1 cellular context compared by ENCODE assay signal in the genomic region with DNA sequence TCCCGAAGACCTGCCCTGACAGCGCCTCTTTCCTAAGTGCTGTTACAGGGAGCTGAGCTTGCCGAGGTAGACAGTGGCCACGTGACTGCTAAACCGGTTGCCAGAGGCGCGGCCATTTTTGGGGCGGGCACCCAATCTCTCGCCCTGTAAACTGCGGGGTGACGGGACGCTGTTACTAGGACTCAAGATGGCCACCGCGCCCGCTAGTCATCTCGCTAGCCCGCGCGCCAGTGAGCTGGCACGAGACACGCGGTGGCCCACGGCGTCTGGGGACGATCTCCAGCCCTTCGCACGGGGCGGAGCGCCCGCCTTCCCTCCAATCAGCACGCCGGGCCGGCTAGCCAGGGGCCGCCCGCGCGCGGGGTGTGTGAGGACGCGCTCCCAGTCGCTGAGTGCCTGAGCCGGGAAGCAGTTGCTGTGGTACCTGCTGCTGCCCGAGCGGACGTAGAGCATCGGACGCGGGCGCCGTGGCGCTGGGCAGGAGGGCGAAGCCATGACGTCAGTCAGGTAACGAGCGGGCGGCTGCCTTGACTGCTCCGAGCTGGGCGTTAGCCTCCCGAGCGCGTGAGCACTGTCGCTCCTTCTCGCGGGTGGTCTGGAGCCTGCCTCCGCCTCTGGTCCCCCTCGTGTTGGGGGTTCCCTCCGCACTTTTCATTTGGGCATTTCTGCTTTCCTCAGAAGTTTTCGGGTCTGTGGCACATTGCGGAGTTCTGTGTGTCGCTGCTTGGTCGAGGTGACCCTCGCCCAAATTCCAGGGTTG.
TF ChIP-seq lines count a peak whose summit lies in the region.

No MANE protein-coding gene starts in this region.

TF ChIP-seq in HepG2, 621 proteins besides CTCF, POLR2A, EP300 and RAD21 (continued from another document and continues in another):
- peak; percentile 90 for TF ChIP-seq ZNF556 (CRISPR knock-in tag; IDR thresholded peaks at IDR 0.05; ENCODE audit: borderline replicate concordance)
- peak; percentile 85 for TF ChIP-seq ZNF614 (CRISPR knock-in tag; IDR thresholded peaks at IDR 0.05; ENCODE audit: borderline replicate concordance)
- TF ChIP-seq, protein P1, sequence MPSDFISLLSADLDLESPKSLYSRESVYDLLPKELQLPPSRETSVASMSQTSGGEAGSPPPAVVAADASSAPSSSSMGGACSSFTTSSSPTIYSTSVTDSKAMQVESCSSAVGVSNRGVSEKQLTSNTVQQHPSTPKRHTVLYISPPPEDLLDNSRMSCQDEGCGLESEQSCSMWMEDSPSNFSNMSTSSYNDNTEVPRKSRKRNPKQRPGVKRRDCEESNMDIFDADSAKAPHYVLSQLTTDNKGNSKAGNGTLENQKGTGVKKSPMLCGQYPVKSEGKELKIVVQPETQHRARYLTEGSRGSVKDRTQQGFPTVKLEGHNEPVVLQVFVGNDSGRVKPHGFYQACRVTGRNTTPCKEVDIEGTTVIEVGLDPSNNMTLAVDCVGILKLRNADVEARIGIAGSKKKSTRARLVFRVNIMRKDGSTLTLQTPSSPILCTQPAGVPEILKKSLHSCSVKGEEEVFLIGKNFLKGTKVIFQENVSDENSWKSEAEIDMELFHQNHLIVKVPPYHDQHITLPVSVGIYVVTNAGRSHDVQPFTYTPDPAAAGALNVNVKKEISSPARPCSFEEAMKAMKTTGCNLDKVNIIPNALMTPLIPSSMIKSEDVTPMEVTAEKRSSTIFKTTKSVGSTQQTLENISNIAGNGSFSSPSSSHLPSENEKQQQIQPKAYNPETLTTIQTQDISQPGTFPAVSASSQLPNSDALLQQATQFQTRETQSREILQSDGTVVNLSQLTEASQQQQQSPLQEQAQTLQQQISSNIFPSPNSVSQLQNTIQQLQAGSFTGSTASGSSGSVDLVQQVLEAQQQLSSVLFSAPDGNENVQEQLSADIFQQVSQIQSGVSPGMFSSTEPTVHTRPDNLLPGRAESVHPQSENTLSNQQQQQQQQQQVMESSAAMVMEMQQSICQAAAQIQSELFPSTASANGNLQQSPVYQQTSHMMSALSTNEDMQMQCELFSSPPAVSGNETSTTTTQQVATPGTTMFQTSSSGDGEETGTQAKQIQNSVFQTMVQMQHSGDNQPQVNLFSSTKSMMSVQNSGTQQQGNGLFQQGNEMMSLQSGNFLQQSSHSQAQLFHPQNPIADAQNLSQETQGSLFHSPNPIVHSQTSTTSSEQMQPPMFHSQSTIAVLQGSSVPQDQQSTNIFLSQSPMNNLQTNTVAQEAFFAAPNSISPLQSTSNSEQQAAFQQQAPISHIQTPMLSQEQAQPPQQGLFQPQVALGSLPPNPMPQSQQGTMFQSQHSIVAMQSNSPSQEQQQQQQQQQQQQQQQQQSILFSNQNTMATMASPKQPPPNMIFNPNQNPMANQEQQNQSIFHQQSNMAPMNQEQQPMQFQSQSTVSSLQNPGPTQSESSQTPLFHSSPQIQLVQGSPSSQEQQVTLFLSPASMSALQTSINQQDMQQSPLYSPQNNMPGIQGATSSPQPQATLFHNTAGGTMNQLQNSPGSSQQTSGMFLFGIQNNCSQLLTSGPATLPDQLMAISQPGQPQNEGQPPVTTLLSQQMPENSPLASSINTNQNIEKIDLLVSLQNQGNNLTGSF (CRISPR knock-in tag; IDR thresholded peaks at IDR 0.05) = peak; percentile 73; the same call in 1 of the 2 replicates
- TF ChIP-seq, protein P2, sequence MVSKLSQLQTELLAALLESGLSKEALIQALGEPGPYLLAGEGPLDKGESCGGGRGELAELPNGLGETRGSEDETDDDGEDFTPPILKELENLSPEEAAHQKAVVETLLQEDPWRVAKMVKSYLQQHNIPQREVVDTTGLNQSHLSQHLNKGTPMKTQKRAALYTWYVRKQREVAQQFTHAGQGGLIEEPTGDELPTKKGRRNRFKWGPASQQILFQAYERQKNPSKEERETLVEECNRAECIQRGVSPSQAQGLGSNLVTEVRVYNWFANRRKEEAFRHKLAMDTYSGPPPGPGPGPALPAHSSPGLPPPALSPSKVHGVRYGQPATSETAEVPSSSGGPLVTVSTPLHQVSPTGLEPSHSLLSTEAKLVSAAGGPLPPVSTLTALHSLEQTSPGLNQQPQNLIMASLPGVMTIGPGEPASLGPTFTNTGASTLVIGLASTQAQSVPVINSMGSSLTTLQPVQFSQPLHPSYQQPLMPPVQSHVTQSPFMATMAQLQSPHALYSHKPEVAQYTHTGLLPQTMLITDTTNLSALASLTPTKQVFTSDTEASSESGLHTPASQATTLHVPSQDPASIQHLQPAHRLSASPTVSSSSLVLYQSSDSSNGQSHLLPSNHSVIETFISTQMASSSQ (IDR thresholded peaks at IDR 0.05; ENCODE audit: low read depth) = no peak; the same call in 1 of the 2 replicates
- TF ChIP-seq, protein P2 (CRISPR knock-in tag; IDR thresholded peaks at IDR 0.05; ENCODE audit: borderline replicate concordance) = peak; percentile 84
- peak; percentile 76; the same call in 1 of the 2 replicates for TF ChIP-seq ZNF34 (CRISPR knock-in tag; IDR thresholded peaks at IDR 0.05; ENCODE audit: borderline replicate concordance)
- peak; percentile 90 for TF ChIP-seq POLR2G (IDR thresholded peaks at IDR 0.05; ENCODE audit: low read depth, low read length)
- peak; percentile 52; the same call in 1 of the 2 replicates for TF ChIP-seq SRF (IDR thresholded peaks at IDR 0.05; ENCODE audit: low read depth, low read length)
- TF ChIP-seq HES4 (CRISPR knock-in tag; IDR thresholded peaks at IDR 0.05; ENCODE audit: borderline replicate concordance) = peak; percentile 73; the same call in 1 of the 2 replicates
- peak; percentile 98 for TF ChIP-seq RBFOX2 (IDR thresholded peaks at IDR 0.05; ENCODE audit: low read depth, low read length)
- TF ChIP-seq TEAD3 (CRISPR knock-in tag; optimal IDR thresholded peaks at IDR 0.05; ENCODE audit: borderline replicate concordance) = peak; percentile 53
- TF ChIP-seq MYNN (CRISPR knock-in tag; IDR thresholded peaks at IDR 0.05; ENCODE audit: low read depth) = 0 out of 2 replicates have a peak, but pooled peaks have one; percentile 71
- TF ChIP-seq, protein P3, sequence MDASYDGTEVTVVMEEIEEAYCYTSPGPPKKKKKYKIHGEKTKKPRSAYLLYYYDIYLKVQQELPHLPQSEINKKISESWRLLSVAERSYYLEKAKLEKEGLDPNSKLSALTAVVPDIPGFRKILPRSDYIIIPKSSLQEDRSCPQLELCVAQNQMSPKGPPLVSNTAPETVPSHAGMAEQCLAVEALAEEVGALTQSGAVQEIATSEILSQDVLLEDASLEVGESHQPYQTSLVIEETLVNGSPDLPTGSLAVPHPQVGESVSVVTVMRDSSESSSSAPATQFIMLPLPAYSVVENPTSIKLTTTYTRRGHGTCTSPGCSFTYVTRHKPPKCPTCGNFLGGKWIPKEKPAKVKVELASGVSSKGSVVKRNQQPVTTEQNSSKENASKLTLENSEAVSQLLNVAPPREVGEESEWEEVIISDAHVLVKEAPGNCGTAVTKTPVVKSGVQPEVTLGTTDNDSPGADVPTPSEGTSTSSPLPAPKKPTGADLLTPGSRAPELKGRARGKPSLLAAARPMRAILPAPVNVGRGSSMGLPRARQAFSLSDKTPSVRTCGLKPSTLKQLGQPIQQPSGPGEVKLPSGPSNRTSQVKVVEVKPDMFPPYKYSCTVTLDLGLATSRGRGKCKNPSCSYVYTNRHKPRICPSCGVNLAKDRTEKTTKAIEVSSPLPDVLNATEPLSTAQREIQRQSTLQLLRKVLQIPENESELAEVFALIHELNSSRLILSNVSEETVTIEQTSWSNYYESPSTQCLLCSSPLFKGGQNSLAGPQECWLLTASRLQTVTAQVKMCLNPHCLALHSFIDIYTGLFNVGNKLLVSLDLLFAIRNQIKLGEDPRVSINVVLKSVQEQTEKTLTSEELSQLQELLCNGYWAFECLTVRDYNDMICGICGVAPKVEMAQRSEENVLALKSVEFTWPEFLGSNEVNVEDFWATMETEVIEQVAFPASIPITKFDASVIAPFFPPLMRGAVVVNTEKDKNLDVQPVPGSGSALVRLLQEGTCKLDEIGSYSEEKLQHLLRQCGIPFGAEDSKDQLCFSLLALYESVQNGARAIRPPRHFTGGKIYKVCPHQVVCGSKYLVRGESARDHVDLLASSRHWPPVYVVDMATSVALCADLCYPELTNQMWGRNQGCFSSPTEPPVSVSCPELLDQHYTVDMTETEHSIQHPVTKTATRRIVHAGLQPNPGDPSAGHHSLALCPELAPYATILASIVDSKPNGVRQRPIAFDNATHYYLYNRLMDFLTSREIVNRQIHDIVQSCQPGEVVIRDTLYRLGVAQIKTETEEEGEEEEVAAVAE (CRISPR knock-in tag; IDR thresholded peaks at IDR 0.05; ENCODE audit: borderline replicate concordance) = peak; percentile 74; the same call in 1 of the 2 replicates
- peak; percentile 42 for TF ChIP-seq ZNF251 (CRISPR knock-in tag; IDR thresholded peaks at IDR 0.05)
- TF ChIP-seq NFKB2 (CRISPR knock-in tag; IDR thresholded peaks at IDR 0.05; ENCODE audit: borderline replicate concordance) = peak; percentile 89; the same call in 1 of the 2 replicates
- peak; percentile 76; the same call in 1 of the 2 replicates for TF ChIP-seq SIN3A (IDR thresholded peaks at IDR 0.05; ENCODE audit: borderline replicate concordance, low read depth, low read length)
- peak; percentile 80; the same call in 1 of the 2 replicates for TF ChIP-seq NFRKB (IDR thresholded peaks at IDR 0.05)
- TF ChIP-seq KAT8 (CRISPR knock-in tag; IDR thresholded peaks at IDR 0.05) = peak; percentile 88
- TF ChIP-seq MXD4 (CRISPR knock-in tag; IDR thresholded peaks at IDR 0.05) = peak; percentile 80
- TF ChIP-seq MEF2D (CRISPR knock-in tag; IDR thresholded peaks at IDR 0.05) = peak; percentile 72; the same call in 1 of the 2 replicates
- TF ChIP-seq, protein P4, sequence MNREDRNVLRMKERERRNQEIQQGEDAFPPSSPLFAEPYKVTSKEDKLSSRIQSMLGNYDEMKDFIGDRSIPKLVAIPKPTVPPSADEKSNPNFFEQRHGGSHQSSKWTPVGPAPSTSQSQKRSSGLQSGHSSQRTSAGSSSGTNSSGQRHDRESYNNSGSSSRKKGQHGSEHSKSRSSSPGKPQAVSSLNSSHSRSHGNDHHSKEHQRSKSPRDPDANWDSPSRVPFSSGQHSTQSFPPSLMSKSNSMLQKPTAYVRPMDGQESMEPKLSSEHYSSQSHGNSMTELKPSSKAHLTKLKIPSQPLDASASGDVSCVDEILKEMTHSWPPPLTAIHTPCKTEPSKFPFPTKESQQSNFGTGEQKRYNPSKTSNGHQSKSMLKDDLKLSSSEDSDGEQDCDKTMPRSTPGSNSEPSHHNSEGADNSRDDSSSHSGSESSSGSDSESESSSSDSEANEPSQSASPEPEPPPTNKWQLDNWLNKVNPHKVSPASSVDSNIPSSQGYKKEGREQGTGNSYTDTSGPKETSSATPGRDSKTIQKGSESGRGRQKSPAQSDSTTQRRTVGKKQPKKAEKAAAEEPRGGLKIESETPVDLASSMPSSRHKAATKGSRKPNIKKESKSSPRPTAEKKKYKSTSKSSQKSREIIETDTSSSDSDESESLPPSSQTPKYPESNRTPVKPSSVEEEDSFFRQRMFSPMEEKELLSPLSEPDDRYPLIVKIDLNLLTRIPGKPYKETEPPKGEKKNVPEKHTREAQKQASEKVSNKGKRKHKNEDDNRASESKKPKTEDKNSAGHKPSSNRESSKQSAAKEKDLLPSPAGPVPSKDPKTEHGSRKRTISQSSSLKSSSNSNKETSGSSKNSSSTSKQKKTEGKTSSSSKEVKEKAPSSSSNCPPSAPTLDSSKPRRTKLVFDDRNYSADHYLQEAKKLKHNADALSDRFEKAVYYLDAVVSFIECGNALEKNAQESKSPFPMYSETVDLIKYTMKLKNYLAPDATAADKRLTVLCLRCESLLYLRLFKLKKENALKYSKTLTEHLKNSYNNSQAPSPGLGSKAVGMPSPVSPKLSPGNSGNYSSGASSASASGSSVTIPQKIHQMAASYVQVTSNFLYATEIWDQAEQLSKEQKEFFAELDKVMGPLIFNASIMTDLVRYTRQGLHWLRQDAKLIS (CRISPR knock-in tag; IDR thresholded peaks at IDR 0.05) = peak; percentile 59; the same call in 1 of the 2 replicates
- peak; percentile 53; the same call in 1 of the 2 replicates for TF ChIP-seq ZNF232 (CRISPR knock-in tag; IDR thresholded peaks at IDR 0.05; ENCODE audit: borderline replicate concordance)
- TF ChIP-seq, protein P5, sequence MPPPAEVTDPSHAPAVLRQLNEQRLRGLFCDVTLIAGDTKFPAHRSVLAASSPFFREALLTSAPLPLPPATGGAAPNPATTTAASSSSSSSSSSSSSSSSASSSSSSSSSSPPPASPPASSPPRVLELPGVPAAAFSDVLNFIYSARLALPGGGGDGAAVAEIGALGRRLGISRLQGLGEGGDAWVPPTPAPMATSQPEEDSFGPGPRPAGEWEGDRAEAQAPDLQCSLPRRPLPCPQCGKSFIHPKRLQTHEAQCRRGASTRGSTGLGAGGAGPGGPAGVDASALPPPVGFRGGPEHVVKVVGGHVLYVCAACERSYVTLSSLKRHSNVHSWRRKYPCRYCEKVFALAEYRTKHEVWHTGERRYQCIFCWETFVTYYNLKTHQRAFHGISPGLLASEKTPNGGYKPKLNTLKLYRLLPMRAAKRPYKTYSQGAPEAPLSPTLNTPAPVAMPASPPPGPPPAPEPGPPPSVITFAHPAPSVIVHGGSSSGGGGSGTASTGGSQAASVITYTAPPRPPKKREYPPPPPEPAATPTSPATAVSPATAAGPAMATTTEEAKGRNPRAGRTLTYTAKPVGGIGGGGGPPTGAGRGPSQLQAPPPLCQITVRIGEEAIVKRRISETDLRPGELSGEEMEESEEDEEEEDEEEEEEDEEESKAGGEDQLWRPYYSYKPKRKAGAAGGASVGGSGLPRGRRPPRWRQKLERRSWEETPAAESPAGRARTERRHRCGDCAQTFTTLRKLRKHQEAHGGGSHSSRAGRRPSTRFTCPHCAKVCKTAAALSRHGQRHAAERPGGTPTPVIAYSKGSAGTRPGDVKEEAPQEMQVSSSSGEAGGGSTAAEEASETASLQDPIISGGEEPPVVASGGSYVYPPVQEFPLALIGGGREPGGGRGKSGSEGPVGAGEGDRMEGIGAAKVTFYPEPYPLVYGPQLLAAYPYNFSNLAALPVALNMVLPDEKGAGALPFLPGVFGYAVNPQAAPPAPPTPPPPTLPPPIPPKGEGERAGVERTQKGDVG (CRISPR knock-in tag; IDR thresholded peaks at IDR 0.05; ENCODE audit: borderline replicate concordance) = peak; percentile 65; the same call in 1 of the 2 replicates
- peak; percentile 55 for TF ChIP-seq ZBTB7B (CRISPR knock-in tag; IDR thresholded peaks at IDR 0.05)
- peak; percentile 64; the same call in 1 of the 2 replicates for TF ChIP-seq NFKBIZ (CRISPR knock-in tag; IDR thresholded peaks at IDR 0.05)
- TF ChIP-seq CAMTA2 (CRISPR knock-in tag; IDR thresholded peaks at IDR 0.05; ENCODE audit: borderline replicate concordance) = no peak
- peak; percentile 56 for TF ChIP-seq IKZF4 (CRISPR knock-in tag; IDR thresholded peaks at IDR 0.05; ENCODE audit: borderline replicate concordance, low read depth, not compliant biosample characterization)
- TF ChIP-seq ZSCAN20 (CRISPR knock-in tag; IDR thresholded peaks at IDR 0.05; ENCODE audit: borderline replicate concordance) = peak; percentile 76; the same call in 1 of the 2 replicates
